In genomic region chr12:27552886-27553560, GRCh38 we compare ENCODE assay signal across 9 cellular contexts. TPM values are rescaled to one million over a fixed set of nuclear protein-coding genes. Genes with fewer than 3 reads are reported as not detected.
DNase-seq lines count a peak whose midpoint lies in the region; ATAC-seq, FAIRE-seq and TF ChIP-seq lines count a peak whose summit lies in the region.
"Had no signal": no experiment of that assay in that cellular context is flagged by ENCODE, and none has a peak within 500 bp of the region (broad histone marks: within the 10 kb centered on the region; RNA-seq: fewer than 3 reads in every experiment).

No MANE protein-coding gene starts in this region.

- no peaks in the 10 kb centered on the region for H3K9me3 Mint-ChIP-seq in HFFc6

- no peak overlapping the region for H3K4me3 Mint-ChIP-seq in HFFc6

- H3K36me3 ChIP-seq in HAP-1 (replicated peaks): no peaks in the 10 kb centered on the region

- in situ Hi-C loops in HAP-1 (cut with MboI; ENCODE audit: low sequenced_read_pairs): no loop called here

- no peaks in the 10 kb centered on the region for H3K9me3 ChIP-seq in HAP-1

- no peak overlapping the region for H3K4me3 ChIP-seq in HAP-1

- no peak for FAIRE-seq in GM19239 (lab: Jason Lieb, UNC)

- DNase-seq in HFFc6 (no peak), SW480 (ENCODE audit: low spot score) (peak; percentile 79), left kidney (ENCODE audit: low read depth, low spot score) (peak; percentile 53), substantia nigra (lab: John Stamatoyannopoulos, UW) (peak; percentile 14 to 92 (median 74)), HAP-1 (ENCODE audit: low spot score in 2 of 2) (no peak), GM19239 (ENCODE audit: insufficient read length, low spot score) (no peak)
- DNase-seq: GDM1 had no signal

- no peak for TF ChIP-seq CTCF in HFFc6 (IDR thresholded peaks at IDR 0.05)

- H3K4me1 ChIP-seq in HAP-1: peaks cover 26% of the 10 kb centered on the region

- H3K27me3 ChIP-seq in HAP-1 (ENCODE audit: low read depth): no peaks in the 10 kb centered on the region

- peaks cover 87% of the 10 kb centered on the region for H3K4me1 Mint-ChIP-seq in HFFc6 (ENCODE audit: low read depth)

- peaks cover 22% of the 10 kb centered on the region for H3K36me3 Mint-ChIP-seq in HFFc6 (ENCODE audit: low read depth)

- ATAC-seq in HG02938 (IDR thresholded peaks at IDR 0.05; ENCODE audit: unreplicated experiment) (no peak), HG02884 (IDR thresholded peaks at IDR 0.05; ENCODE audit: unreplicated experiment) (no peak)

- H3K27ac Mint-ChIP-seq in HFFc6: peak overlapping the region; percentile 39; the same call in 1 of the 2 replicates

- H3K27ac ChIP-seq in substantia nigra (ENCODE audit: low read depth, low read length, poor library complexity, severe bottlenecking): peak overlapping the region; percentile 95

- H3K27me3 Mint-ChIP-seq in HFFc6 (ENCODE audit: insufficient read depth): peaks cover 2% of the 10 kb centered on the region; the same call in 1 of the 2 replicates

RNA-seq across cellular contexts. Expression of gene PPFIBP1, which starts 29.0 kb away (rescaled TPM):
- total RNA-seq in HFFc6 (2021; fragmentation: NEBNext Ultra II Directional; extraction: Animal tissue kit (Norgen Biotek cat#: 25700)): 100 to 1,000 TPM in 2 of 6 experiments, 10 to 100 TPM in 4; 79.1 to 104 (median 92.0) TPM

Comparison
In these comparisons a context has a peak if more than half of its experiments do, and no peak if none do; other contexts are left out.
1. DNase-seq: peak in SW480 (single experiment), left kidney (single experiment) and substantia nigra (49 of 49); none in HFFc6 (single experiment), HAP-1 (0 of 2) and GM19239 (single experiment).